Comparison of ENCODE assay signal across 28 cellular contexts in genomic region chr10:46016811-46017210, GRCh38. TPM values are rescaled to one million over a fixed set of nuclear protein-coding genes. Genes with fewer than 3 reads are reported as not detected.
DNase-seq lines count a peak whose midpoint lies in the region; ATAC-seq and TF ChIP-seq lines count a peak whose summit lies in the region.
"Had no signal": no experiment of that assay in that cellular context is flagged by ENCODE, and none has a peak within 500 bp of the region (broad histone marks: within the 10 kb centered on the region; RNA-seq: fewer than 3 reads in every experiment).

No MANE protein-coding gene starts in this region.

- H3K4me3 Mint-ChIP-seq in T-helper 2 cell treated with Interferon-gamma antibody and Interleukin-4, amounts not matched to agents 5 μg/mL and 100 μg/mL, for 36 hours, result no peak overlapping the region
- H3K4me3 Mint-ChIP-seq in natural killer cell treated with Interleukin-12 subunit alpha and Interleukin-12 subunit beta and Interleukin-15 and Interleukin-18, amount 100 ng/mL, for 72 hours, result no peak overlapping the region
- H3K4me3 Mint-ChIP-seq in natural killer cell (no peak overlapping the region), endothelial cell (ENCODE audit: unreplicated experiment) (no peak overlapping the region)

- peak overlapping the region; percentile 53 for H3K27ac Mint-ChIP-seq in T-helper 2 cell treated with Interferon-gamma antibody and Interleukin-4, amounts not matched to agents 5 μg/mL and 100 μg/mL, for 36 hours
- peak overlapping the region; percentile 12 to 44 for H3K27ac Mint-ChIP-seq in natural killer cell treated with Interleukin-12 subunit alpha and Interleukin-12 subunit beta and Interleukin-15 and Interleukin-18, amount 100 ng/mL, for 72 hours
- H3K27ac Mint-ChIP-seq in natural killer cell (peak overlapping the region in 1 of 2 donors; percentile 72), endothelial cell (ENCODE audit: unreplicated experiment) (peak overlapping the region; percentile 37)
- H3K27ac Mint-ChIP-seq: progenitor cell of endocrine pancreas had no signal

- TF ChIP-seq CTCF in natural killer cell (IDR thresholded peaks at IDR 0.05) (no peak), endothelial cell (IDR thresholded peaks at IDR 0.05; ENCODE audit: unreplicated experiment) (no peak)

- peaks cover 36% of the 10 kb centered on the region for H3K36me3 Mint-ChIP-seq in T-helper 2 cell treated with Interferon-gamma antibody and Interleukin-4, amounts not matched to agents 5 μg/mL and 100 μg/mL, for 36 hours (ENCODE audit: low read depth)
- H3K36me3 Mint-ChIP-seq in natural killer cell treated with Interleukin-12 subunit alpha and Interleukin-12 subunit beta and Interleukin-15 and Interleukin-18, amount 100 ng/mL, for 72 hours, result peaks cover 9% of the 10 kb centered on the region
- no peaks in the 10 kb centered on the region for H3K36me3 Mint-ChIP-seq in natural killer cell
- H3K36me3 Mint-ChIP-seq in endothelial cell (ENCODE audit: low read depth, unreplicated experiment), result peaks cover 13% of the 10 kb centered on the region

- no peak for ATAC-seq in natural killer cell treated with Interleukin-12 subunit alpha and Interleukin-12 subunit beta and Interleukin-15 and Interleukin-18, amount 100 ng/mL, for 72 hours
- ATAC-seq in natural killer cell, result no peak
- ATAC-seq: gastroesophageal sphincter had no signal

- DNase-seq in T-helper 2 cell treated with Interferon-gamma antibody and Interleukin-4, amounts not matched to agents 5 μg/mL and 100 μg/mL, for 36 hours (ENCODE audit: low spot score), result no peak
- DNase-seq in T-helper 2 cell, result no peak
- DNase-seq in natural killer cell treated with Interleukin-12 subunit alpha and Interleukin-12 subunit beta and Interleukin-15 and Interleukin-18, amount 100 ng/mL, for 72 hours (ENCODE audit: low spot score), result no peak
- no peak for DNase-seq in natural killer cell
- no peak for DNase-seq in endothelial cell (ENCODE audit: low spot score)
- no peak for DNase-seq in OCI-M1 (lab: John Stamatoyannopoulos, UW)
- DNase-seq in stimulated activated CD4-positive, alpha-beta T cell treated with anti-CD3 and anti-CD28 coated beads, Interleukin-2, amount 100 ng/mL, for 48 hours, result no peak
- DNase-seq in epidermal melanocyte (ENCODE audit: insufficient read length, low spot score), result no peak
- DNase-seq: activated CD4-positive, alpha-beta T cell treated with anti-CD3 and anti-CD28 coated beads, Interleukin-2, amount 50 U/mL, for 48 hours; activated gamma-delta T cell; amniotic stem cell; brain microvascular endothelial cell; DMS79 treated with DMSO at 0.1 percent for 48 hours; GDM1; mammary epithelial cell; MG63; NCI-H1105 treated with DMSO at 0.1 percent for 48 hours; NCI-H2029; NCI-H524; sigmoid colon; stimulated activated CD4-positive, alpha-beta T cell treated with anti-CD3 and anti-CD28 coated beads, Interleukin-12 subunit alpha, Interleukin-12 subunit beta, amount 100 ng/mL, for 4 hours; stimulated activated CD4-positive, alpha-beta T cell treated with anti-CD3 and anti-CD28 coated beads, Interleukin-4, amount 100 ng/mL, for 1 hour; substantia nigra; T-helper 1 cell; trophoblast cell had no signal

- no peaks in the 10 kb centered on the region for H3K27me3 Mint-ChIP-seq in T-helper 2 cell treated with Interferon-gamma antibody and Interleukin-4, amounts not matched to agents 5 μg/mL and 100 μg/mL, for 36 hours (ENCODE audit: low read depth)
- no peaks in the 10 kb centered on the region for H3K27me3 Mint-ChIP-seq in natural killer cell treated with Interleukin-12 subunit alpha and Interleukin-12 subunit beta and Interleukin-15 and Interleukin-18, amount 100 ng/mL, for 72 hours
- H3K27me3 Mint-ChIP-seq in natural killer cell (ENCODE audit: low read depth in 2 of 2) (no peaks in the 10 kb centered on the region), endothelial cell (ENCODE audit: unreplicated experiment) (peaks cover 1% of the 10 kb centered on the region)
- H3K27me3 Mint-ChIP-seq: progenitor cell of endocrine pancreas had no signal

- no peaks in the 10 kb centered on the region for H3K9me3 Mint-ChIP-seq in T-helper 2 cell treated with Interferon-gamma antibody and Interleukin-4, amounts not matched to agents 5 μg/mL and 100 μg/mL, for 36 hours
- no peaks in the 10 kb centered on the region for H3K9me3 Mint-ChIP-seq in natural killer cell treated with Interleukin-12 subunit alpha and Interleukin-12 subunit beta and Interleukin-15 and Interleukin-18, amount 100 ng/mL, for 72 hours
- no peaks in the 10 kb centered on the region for H3K9me3 Mint-ChIP-seq in natural killer cell
- H3K9me3 Mint-ChIP-seq in endothelial cell (ENCODE audit: unreplicated experiment), result no peaks in the 10 kb centered on the region

- H3K4me1 Mint-ChIP-seq in T-helper 2 cell treated with Interferon-gamma antibody and Interleukin-4, amounts not matched to agents 5 μg/mL and 100 μg/mL, for 36 hours (ENCODE audit: low read depth), result peaks cover 29% of the 10 kb centered on the region
- peaks cover 43 to 44% of the 10 kb centered on the region in 2 donors for H3K4me1 Mint-ChIP-seq in natural killer cell treated with Interleukin-12 subunit alpha and Interleukin-12 subunit beta and Interleukin-15 and Interleukin-18, amount 100 ng/mL, for 72 hours (ENCODE audit: low read depth in 2 of 2)
- H3K4me1 Mint-ChIP-seq in natural killer cell, result peaks cover 55 to 61% of the 10 kb centered on the region in 2 donors
- H3K4me1 Mint-ChIP-seq in endothelial cell (ENCODE audit: unreplicated experiment), result peaks cover 40% of the 10 kb centered on the region

- intact Hi-C loops in natural killer cell (cut with micrococcal nuclease), result no loop called here

RNA-seq across cellular contexts. Expression of gene NCOA4, which starts 13.6 kb away (rescaled TPM):
- total RNA-seq in natural killer cell treated with Interleukin-12 subunit alpha and Interleukin-12 subunit beta and Interleukin-15 and Interleukin-18, amount 100 ng/mL, for 72 hours, result 100 to 1,000 TPM; 101 to 129 TPM
- total RNA-seq in natural killer cell (100 to 1,000 TPM in 2 of 3 donors, 10 to 100 TPM in 1; 88.4 to 104 (median 103) TPM), endothelial cell (ENCODE audit: unreplicated experiment) (191 TPM)

RNA-seq across cellular contexts. Expression of gene MSMB, which starts 29.3 kb away (rescaled TPM):
- not detected for total RNA-seq in natural killer cell treated with Interleukin-12 subunit alpha and Interleukin-12 subunit beta and Interleukin-15 and Interleukin-18, amount 100 ng/mL, for 72 hours
- not detected for total RNA-seq in natural killer cell
- not detected for total RNA-seq in endothelial cell (ENCODE audit: unreplicated experiment)
- total RNA-seq: chondrocyte, mammary epithelial cell, progenitor cell of endocrine pancreas, sigmoid colon had no signal

RNA-seq across cellular contexts. Expression of gene TIMM23, which starts 44.5 kb away (rescaled TPM):
- total RNA-seq in natural killer cell treated with Interleukin-12 subunit alpha and Interleukin-12 subunit beta and Interleukin-15 and Interleukin-18, amount 100 ng/mL, for 72 hours, result 10 to 100 TPM; 71.6 to 80.1 TPM
- total RNA-seq in natural killer cell, result 10 to 100 TPM; 26.9 to 31.5 (median 27.3) TPM
- total RNA-seq in endothelial cell (ENCODE audit: unreplicated experiment), result 57.9 TPM
